Comparison of ENCODE assay signal across 1 cellular context in genomic region chr2:169656164-169656563, GRCh38.
TF ChIP-seq lines count a peak whose summit lies in the region.

No MANE protein-coding gene starts in this region.

TF ChIP-seq in K562, 482 proteins besides CTCF, POLR2A, EP300 and RAD21 (continued from another document):
- TF ChIP-seq, protein P1, sequence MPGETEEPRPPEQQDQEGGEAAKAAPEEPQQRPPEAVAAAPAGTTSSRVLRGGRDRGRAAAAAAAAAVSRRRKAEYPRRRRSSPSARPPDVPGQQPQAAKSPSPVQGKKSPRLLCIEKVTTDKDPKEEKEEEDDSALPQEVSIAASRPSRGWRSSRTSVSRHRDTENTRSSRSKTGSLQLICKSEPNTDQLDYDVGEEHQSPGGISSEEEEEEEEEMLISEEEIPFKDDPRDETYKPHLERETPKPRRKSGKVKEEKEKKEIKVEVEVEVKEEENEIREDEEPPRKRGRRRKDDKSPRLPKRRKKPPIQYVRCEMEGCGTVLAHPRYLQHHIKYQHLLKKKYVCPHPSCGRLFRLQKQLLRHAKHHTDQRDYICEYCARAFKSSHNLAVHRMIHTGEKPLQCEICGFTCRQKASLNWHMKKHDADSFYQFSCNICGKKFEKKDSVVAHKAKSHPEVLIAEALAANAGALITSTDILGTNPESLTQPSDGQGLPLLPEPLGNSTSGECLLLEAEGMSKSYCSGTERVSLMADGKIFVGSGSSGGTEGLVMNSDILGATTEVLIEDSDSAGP (CRISPR knock-in tag; IDR thresholded peaks at IDR 0.05): no peak
- TF ChIP-seq DACH1 (IDR thresholded peaks at IDR 0.05; ENCODE audit: partially characterized antibody) (no peak), POLR2B (IDR thresholded peaks at IDR 0.05; ENCODE audit: low read depth, partially characterized antibody) (no peak), ZC3H8 (IDR thresholded peaks at IDR 0.05) (0 out of 2 replicates have a peak, but pooled peaks have one; percentile 25), ZBTB8A (IDR thresholded peaks at IDR 0.05; ENCODE audit: partially characterized antibody) (no peak), TRIM25 (IDR thresholded peaks at IDR 0.05; ENCODE audit: borderline replicate concordance) (0 out of 2 replicates have a peak, but pooled peaks have one; percentile 52), SUPT5H (IDR thresholded peaks at IDR 0.05) (0 out of 2 replicates have a peak, but pooled peaks have one; percentile 24), EHMT2 (IDR thresholded peaks at IDR 0.05) (peak; percentile 62; the same call in 1 of the 2 replicates), MCM7 (IDR thresholded peaks at IDR 0.05) (0 out of 4 replicates have a peak, but pooled peaks of 1 of the 2 experiments have one; percentile 37)
